22 cellular contexts compared by ENCODE assay signal in the genomic region with DNA sequence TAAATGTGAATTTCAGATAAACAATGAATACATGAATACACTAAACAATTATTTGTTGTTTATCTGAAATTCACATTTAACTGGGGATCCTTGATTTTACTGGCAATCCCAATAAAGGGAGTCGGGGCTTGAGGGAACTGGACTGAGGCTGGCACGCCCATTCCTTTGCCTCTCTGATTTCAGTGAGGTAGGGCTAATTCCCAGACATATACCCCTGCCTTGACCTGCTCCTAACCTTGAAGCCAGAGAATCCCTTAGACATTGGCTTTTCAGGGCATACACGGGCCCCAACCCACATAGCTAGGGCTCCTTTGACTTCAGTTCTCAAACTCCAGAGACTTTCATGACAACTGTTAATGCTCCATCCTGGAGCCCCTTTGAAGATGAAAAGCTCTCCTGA.
"Had no signal": no experiment of that assay in that cellular context is flagged by ENCODE, and none has a peak within 500 bp of the region (broad histone marks: within the 10 kb centered on the region; RNA-seq: fewer than 3 reads in every experiment).

No MANE protein-coding gene starts in this region.

- H3K4me3 ChIP-seq: coronary artery, left ventricle myocardium inferior, ovary, psoas muscle, right atrium auricular region, stomach, testis, upper lobe of left lung had no signal

- H3K9me3 Mint-ChIP-seq: activated naive CD8-positive, alpha-beta T cell treated with anti-CD3 and anti-CD28 coated beads, Interleukin-2, amount 10 ng/mL, durations not matched to agents 7 days and 5 days; activated T-cell treated with anti-CD3 and anti-CD28 coated beads, Interleukin-2, amount 50 U/mL, for 4 hours; activated T-helper 2 cell treated with anti-CD3 and anti-CD28 coated beads, Interferon-gamma antibody, Interleukin-2, Interleukin-4, amounts not matched to agents 10 μg/mL and 5 μg/mL and 100 μg/mL, durations not matched to agents 14 hours and 24 hours and 36 hours; endodermal cell; natural killer cell treated with Interleukin-12 subunit alpha and Interleukin-12 subunit beta and Interleukin-15 and Interleukin-18, amount 100 ng/mL, for 72 hours; WTC11 had no signal

- H3K36me3 Mint-ChIP-seq: activated naive CD8-positive, alpha-beta T cell treated with anti-CD3 and anti-CD28 coated beads, Interleukin-2, amount 10 ng/mL, durations not matched to agents 7 days and 5 days; natural killer cell treated with Interleukin-12 subunit alpha and Interleukin-12 subunit beta and Interleukin-15 and Interleukin-18, amount 100 ng/mL, for 72 hours; WTC11 had no signal

- DNase-seq: activated CD4-positive, alpha-beta T cell treated with anti-CD3 and anti-CD28 coated beads, Interleukin-2, amount 50 U/mL, for 4 hours; activated naive CD4-positive, alpha-beta T cell; activated naive CD8-positive, alpha-beta T cell treated with anti-CD3 and anti-CD28 coated beads, Interleukin-2, amount 10 ng/mL, durations not matched to agents 7 days and 5 days; activated T-cell treated with anti-CD3 and anti-CD28 coated beads, Interleukin-2, amount 50 U/mL, for 4 hours; amniotic stem cell; cerebellar nuclear complex; endodermal cell; foreskin melanocyte; kidney glomerular epithelial cell; left ventricle myocardium inferior; ovary; psoas muscle; stimulated activated CD4-positive, alpha-beta T cell treated with anti-CD3 and anti-CD28 coated beads, Interleukin-12 subunit alpha, Interleukin-12 subunit beta, amount 100 ng/mL, for 4 hours; stomach; T-helper 1 cell; testis; upper lobe of left lung had no signal

- H3K27ac ChIP-seq: coronary artery, left ventricle myocardium inferior, ovary, psoas muscle, right atrium auricular region, stomach, testis, upper lobe of left lung had no signal

- H3K4me3 Mint-ChIP-seq: activated naive CD8-positive, alpha-beta T cell treated with anti-CD3 and anti-CD28 coated beads, Interleukin-2, amount 10 ng/mL, durations not matched to agents 7 days and 5 days; activated T-cell treated with anti-CD3 and anti-CD28 coated beads, Interleukin-2, amount 50 U/mL, for 4 hours; endodermal cell; natural killer cell treated with Interleukin-12 subunit alpha and Interleukin-12 subunit beta and Interleukin-15 and Interleukin-18, amount 100 ng/mL, for 72 hours; WTC11 had no signal

- ATAC-seq: activated T-cell treated with anti-CD3 and anti-CD28 coated beads, Interleukin-2, amount 50 U/mL, for 4 hours; natural killer cell treated with Interleukin-12 subunit alpha and Interleukin-12 subunit beta and Interleukin-15 and Interleukin-18, amount 100 ng/mL, for 72 hours; psoas muscle; WTC11 had no signal

- H3K36me3 ChIP-seq: left ventricle myocardium inferior, ovary, right atrium auricular region, stomach, upper lobe of left lung had no signal

- H3K9me3 ChIP-seq: left ventricle myocardium inferior, ovary, psoas muscle, right atrium auricular region, stomach, testis, upper lobe of left lung had no signal

- H3K4me1 ChIP-seq: left ventricle myocardium inferior, psoas muscle, right atrium auricular region, stomach, testis, upper lobe of left lung had no signal

- H3K27me3 ChIP-seq: ovary, right atrium auricular region, testis, upper lobe of left lung had no signal

- H3K4me1 Mint-ChIP-seq: activated naive CD8-positive, alpha-beta T cell treated with anti-CD3 and anti-CD28 coated beads, Interleukin-2, amount 10 ng/mL, durations not matched to agents 7 days and 5 days; WTC11 had no signal

- H3K27ac Mint-ChIP-seq: endodermal cell; natural killer cell treated with Interleukin-12 subunit alpha and Interleukin-12 subunit beta and Interleukin-15 and Interleukin-18, amount 100 ng/mL, for 72 hours; WTC11 had no signal
